ENCODE assay signal across 21 cellular contexts in genomic region chr5:75632321-75632720, GRCh38. TPM values are rescaled to one million over a fixed set of nuclear protein-coding genes. Genes with fewer than 3 reads are reported as not detected.
DNase-seq lines count a peak whose midpoint lies in the region; ATAC-seq and TF ChIP-seq lines count a peak whose summit lies in the region.
"Had no signal": no experiment of that assay in that cellular context is flagged by ENCODE, and none has a peak within 500 bp of the region (broad histone marks: within the 10 kb centered on the region; RNA-seq: fewer than 3 reads in every experiment).

No MANE protein-coding gene starts in this region.

- no peak overlapping the region for H2BK120ac ChIP-seq in mesendoderm (ENCODE audit: low read depth, low read length)

- ATAC-seq in heart right ventricle: peak; percentile 55 to 97 (median 80)
- ATAC-seq in GM21825 (IDR thresholded peaks at IDR 0.05; ENCODE audit: unreplicated experiment): no peak
- ATAC-seq: GM12878 had no signal

- 68 to 72% methylated on average over 1 of the region's 1 CpG for WGBS in heart right ventricle, 2 donors
- WGBS in mesendoderm (ENCODE audit: extremely low coverage, insufficient coverage, low lambda C conversion rate): no CpG with 5 or more reads among the region's 1 CpG

- TF ChIP-seq CTCF in endothelial cell (IDR thresholded peaks at IDR 0.05; ENCODE audit: unreplicated experiment): no peak
- TF ChIP-seq CTCF in heart right ventricle (IDR thresholded peaks at IDR 0.05): no peak

- no peak overlapping the region for H4K5ac ChIP-seq in mesendoderm (ENCODE audit: low read length)

- H3K36me3 Mint-ChIP-seq in activated naive CD4-positive, alpha-beta T cell treated with anti-CD3 and anti-CD28 coated beads, Interleukin-2, amount 50 U/mL, for 24 hours: peaks cover 8% of the 10 kb centered on the region
- no peaks in the 10 kb centered on the region for H3K36me3 Mint-ChIP-seq in endothelial cell (ENCODE audit: low read depth, unreplicated experiment)
- H3K36me3 Mint-ChIP-seq: CD4-positive, alpha-beta memory T cell had no signal

- no peaks in the 10 kb centered on the region for H3K36me3 ChIP-seq in heart right ventricle
- H3K36me3 ChIP-seq in mesendoderm (ENCODE audit: control insufficient read depth, insufficient read depth, low read length): no peaks in the 10 kb centered on the region
- H3K36me3 ChIP-seq: BLaER1 had no signal

- H3K56ac ChIP-seq in mesendoderm (ENCODE audit: low read length): no peak overlapping the region

- no peak overlapping the region for H3K18ac ChIP-seq in mesendoderm (ENCODE audit: low read length)

- no peak overlapping the region for H2AK5ac ChIP-seq in mesendoderm (ENCODE audit: low read length)

- no peak for DNase-seq in activated naive CD4-positive, alpha-beta T cell treated with Interleukin-2 at 50 U/mL for 16 hours
- DNase-seq in endothelial cell (ENCODE audit: low spot score) (no peak), heart right ventricle (peak in 1 of 2 donors; percentile 27), mesendoderm (peak; percentile 81)
- DNase-seq in stimulated activated CD4-positive, alpha-beta T cell treated with anti-CD3 and anti-CD28 coated beads, Interleukin-15, amount 100 ng/mL, for 24 hours: no peak
- DNase-seq: 8988T; CD4-positive, alpha-beta memory T cell; DMS 273 treated with DMSO at 0.1 percent for 48 hours; DMS53; DND-41; EL; GM23248; HCEC 1CT had no signal

- H2BK5ac ChIP-seq in mesendoderm (ENCODE audit: low read length): no peak overlapping the region

- H3K9ac ChIP-seq in mesendoderm (ENCODE audit: low read length): no peak overlapping the region
- H3K9ac ChIP-seq: BLaER1, GM23248 had no signal

- H3K27me3 Mint-ChIP-seq in activated naive CD4-positive, alpha-beta T cell treated with anti-CD3 and anti-CD28 coated beads, Interleukin-2, amount 50 U/mL, for 24 hours: peaks cover 1% of the 10 kb centered on the region
- H3K27me3 Mint-ChIP-seq in endothelial cell (ENCODE audit: unreplicated experiment): no peaks in the 10 kb centered on the region
- H3K27me3 Mint-ChIP-seq: CD4-positive, alpha-beta memory T cell had no signal

- H4K8ac ChIP-seq in mesendoderm (ENCODE audit: low read depth, low read length): no peak overlapping the region

- no peaks in the 10 kb centered on the region for H3K9me3 ChIP-seq in heart right ventricle
- H3K9me3 ChIP-seq: BLaER1 had no signal

- H3K4me2 ChIP-seq in mesendoderm (ENCODE audit: low read length): no peak overlapping the region
- H3K4me2 ChIP-seq: BLaER1 had no signal

- H3K27ac ChIP-seq in heart right ventricle: peak overlapping the region in 4 of 10 donors; percentile 47 to 75 (median 54)
- H3K27ac ChIP-seq in mesendoderm (ENCODE audit: low read depth, low read length): no peak overlapping the region
- H3K27ac ChIP-seq: BLaER1, GM23248 had no signal

- peak overlapping the region; percentile 9 for H3K27ac Mint-ChIP-seq in activated naive CD4-positive, alpha-beta T cell treated with anti-CD3 and anti-CD28 coated beads, Interleukin-2, amount 50 U/mL, for 24 hours
- H3K27ac Mint-ChIP-seq in endothelial cell (ENCODE audit: unreplicated experiment): peak overlapping the region; percentile 2
- H3K27ac Mint-ChIP-seq: CD4-positive, alpha-beta memory T cell had no signal

- no peaks in the 10 kb centered on the region for H3K79me2 ChIP-seq in mesendoderm (ENCODE audit: control insufficient read depth, insufficient read depth, low read length)

- no peak overlapping the region for H2BK15ac ChIP-seq in mesendoderm (replicated peaks; ENCODE audit: low read depth)

- no peak overlapping the region for H3K4me3 Mint-ChIP-seq in activated naive CD4-positive, alpha-beta T cell treated with anti-CD3 and anti-CD28 coated beads, Interleukin-2, amount 50 U/mL, for 24 hours
- no peak overlapping the region for H3K4me3 Mint-ChIP-seq in endothelial cell (ENCODE audit: unreplicated experiment)
- H3K4me3 Mint-ChIP-seq: CD14-positive monocyte; CD4-positive, alpha-beta memory T cell had no signal

- H3K4me3 ChIP-seq in heart right ventricle (no peak overlapping the region), mesendoderm (ENCODE audit: low read length) (no peak overlapping the region)
- H3K4me3 ChIP-seq: BLaER1, GM12878, GM23248 had no signal

- H3K27me3 ChIP-seq in heart right ventricle (no peaks in the 10 kb centered on the region), mesendoderm (ENCODE audit: insufficient read depth, low read length, poor library complexity) (no peaks in the 10 kb centered on the region)
- H3K27me3 ChIP-seq: BLaER1 had no signal

- H3K79me1 ChIP-seq in mesendoderm (ENCODE audit: low read length): no peaks in the 10 kb centered on the region

- intact Hi-C loops in heart right ventricle (cut with DNase I): no loop called here

- no peak overlapping the region for H3K4ac ChIP-seq in mesendoderm (ENCODE audit: low read depth, low read length)

- H3K4me1 Mint-ChIP-seq in activated naive CD4-positive, alpha-beta T cell treated with anti-CD3 and anti-CD28 coated beads, Interleukin-2, amount 50 U/mL, for 24 hours: no peaks in the 10 kb centered on the region
- no peaks in the 10 kb centered on the region for H3K4me1 Mint-ChIP-seq in endothelial cell (ENCODE audit: unreplicated experiment)
- H3K4me1 Mint-ChIP-seq: CD4-positive, alpha-beta memory T cell had no signal

- H3K23ac ChIP-seq in mesendoderm (ENCODE audit: low read length): no peak overlapping the region

- H3K4me1 ChIP-seq in heart right ventricle (peaks cover 0 to 14% (median 0%) of the 10 kb centered on the region in 9 donors), mesendoderm (ENCODE audit: control insufficient read depth, low read depth, low read length) (no peaks in the 10 kb centered on the region)
- H3K4me1 ChIP-seq: BLaER1 had no signal

- H3K9me3 Mint-ChIP-seq in activated naive CD4-positive, alpha-beta T cell treated with anti-CD3 and anti-CD28 coated beads, Interleukin-2, amount 50 U/mL, for 24 hours: no peaks in the 10 kb centered on the region
- no peaks in the 10 kb centered on the region for H3K9me3 Mint-ChIP-seq in endothelial cell (ENCODE audit: unreplicated experiment)

RNA-seq across cellular contexts. Expression of gene ANKDD1B, which starts 21.1 kb away (rescaled TPM):
- 0.31 TPM for total RNA-seq in endothelial cell (ENCODE audit: unreplicated experiment)
- under 1 TPM in 4 of 10 donors, not detected in 6; 0.10 to 0.30 (median 0.21) TPM for total RNA-seq in heart right ventricle
- under 1 TPM; 0.04 to 0.37 TPM for polyA plus RNA-seq in heart right ventricle
- 0.04 TPM for polyA plus RNA-seq in mesendoderm (2013, experiment 1 of 2)
- polyA plus RNA-seq in mesendoderm (2013, experiment 2 of 2): 0.06 TPM
- total RNA-seq: A673, G401, GM23248, H4 had no signal
- polyA plus RNA-seq: CD14-positive monocyte; CD4-positive, alpha-beta memory T cell had no signal
